ENCODE assay signal across 16 cellular contexts in the genomic region with DNA sequence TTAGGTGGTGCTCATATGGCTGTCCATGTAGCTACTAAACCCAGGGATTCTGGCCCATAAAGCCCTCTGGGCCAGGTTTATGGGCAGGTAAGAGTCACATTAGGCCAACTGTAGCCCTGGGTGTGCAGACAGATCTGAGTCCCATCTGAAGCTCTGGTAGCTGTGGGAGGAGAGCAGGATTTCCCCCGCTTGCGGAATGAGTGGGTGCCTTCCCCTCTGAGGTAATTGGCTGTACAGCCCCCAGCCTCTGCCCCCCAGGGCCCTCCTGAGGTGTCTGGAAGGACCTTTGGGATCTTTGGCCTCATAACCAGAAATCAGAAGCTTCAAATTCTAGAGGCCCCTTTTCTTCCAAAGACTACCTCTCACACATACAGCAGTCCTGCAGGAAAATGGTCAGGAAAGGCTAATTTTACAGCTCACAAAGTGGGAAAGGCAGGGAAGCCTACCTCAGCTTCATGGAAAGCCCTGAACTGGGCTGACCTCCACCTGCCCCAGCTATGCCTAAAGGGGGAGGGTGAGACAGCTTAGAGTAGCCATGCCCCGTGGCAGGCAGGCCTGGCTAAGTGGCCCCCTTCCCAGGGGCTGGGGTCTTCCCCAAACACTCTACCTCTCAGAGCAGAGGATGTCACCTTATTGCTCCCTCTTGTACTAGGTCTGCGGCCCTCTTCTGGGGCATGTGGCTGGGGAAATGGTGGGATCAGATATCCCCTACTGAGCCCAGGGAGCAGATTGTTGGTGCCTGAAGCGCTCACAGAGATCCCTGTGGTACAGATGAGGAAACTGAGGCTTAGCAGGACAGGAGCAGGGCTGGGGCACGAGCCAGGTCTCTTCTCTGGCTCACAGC. TPM values are rescaled to one million over a fixed set of nuclear protein-coding genes. Genes with fewer than 3 reads are reported as not detected.
DNase-seq lines count a peak whose midpoint lies in the region; ATAC-seq and TF ChIP-seq lines count a peak whose summit lies in the region.
"Had no signal": no experiment of that assay in that cellular context is flagged by ENCODE, and none has a peak within 500 bp of the region (broad histone marks: within the 10 kb centered on the region; RNA-seq: fewer than 3 reads in every experiment).

No MANE protein-coding gene starts in this region.

- H3K4me1 Mint-ChIP-seq in activated T-helper 1 cell treated with anti-CD3 and anti-CD28 coated beads, Interleukin-12 subunit alpha, Interleukin-12 subunit beta, Interleukin-2, Interleukin-4 antibody, amounts not matched to agents 30 ng/mL and 10 ng/mL and 1 ng/mL, durations not matched to agents 14 hours and 24 hours and 36 hours (ENCODE audit: low read depth) = peaks cover 85% of the 10 kb centered on the region
- no peaks in the 10 kb centered on the region for H3K4me1 Mint-ChIP-seq in neural progenitor cell
- H3K4me1 Mint-ChIP-seq: brain had no signal

- no peak overlapping the region for H3K4me2 ChIP-seq in neural progenitor cell
- H3K4me2 ChIP-seq: PC-9, SK-N-SH had no signal

- peak overlapping the region; percentile 95 to 99 (median 97) for H3K27ac ChIP-seq in gastrocnemius medialis
- no peak overlapping the region for H3K27ac ChIP-seq in neural progenitor cell
- H3K27ac ChIP-seq: PC-9, spleen, testis had no signal

- peaks cover 33% of the 10 kb centered on the region for H3K36me3 Mint-ChIP-seq in activated T-helper 1 cell treated with anti-CD3 and anti-CD28 coated beads, Interleukin-12 subunit alpha, Interleukin-12 subunit beta, Interleukin-2, Interleukin-4 antibody, amounts not matched to agents 30 ng/mL and 10 ng/mL and 1 ng/mL, durations not matched to agents 14 hours and 24 hours and 36 hours (ENCODE audit: low read depth)
- H3K36me3 Mint-ChIP-seq in neural progenitor cell = no peaks in the 10 kb centered on the region
- H3K36me3 Mint-ChIP-seq: brain had no signal

- no peaks in the 10 kb centered on the region for H4K20me1 ChIP-seq in neural progenitor cell (ENCODE audit: low read depth)

- H3K4me3 Mint-ChIP-seq in activated T-helper 1 cell treated with anti-CD3 and anti-CD28 coated beads, Interleukin-12 subunit alpha, Interleukin-12 subunit beta, Interleukin-2, Interleukin-4 antibody, amounts not matched to agents 30 ng/mL and 10 ng/mL and 1 ng/mL, durations not matched to agents 14 hours and 24 hours and 36 hours = peak overlapping the region; percentile 22
- H3K4me3 Mint-ChIP-seq in neural progenitor cell = no peak overlapping the region
- H3K4me3 Mint-ChIP-seq: brain had no signal

- H3K4me1 ChIP-seq in gastrocnemius medialis (peaks cover 81 to 86% of the 10 kb centered on the region in 2 donors), neural progenitor cell (no peaks in the 10 kb centered on the region)

- intact Hi-C loops in activated T-helper 1 cell treated with anti-CD3 and anti-CD28 coated beads, Interleukin-12 subunit alpha, Interleukin-12 subunit beta, Interleukin-2, Interleukin-4 antibody, amounts not matched to agents 30 ng/mL and 10 ng/mL and 1 ng/mL, durations not matched to agents 14 hours and 24 hours and 36 hours (cut with micrococcal nuclease) = no loop called here
- intact Hi-C loops in gastrocnemius medialis (cut with DNase I; ENCODE audit: low total_unique reads) = no loop called here

- no peaks in the 10 kb centered on the region for H3K9me3 Mint-ChIP-seq in activated T-helper 1 cell treated with anti-CD3 and anti-CD28 coated beads, Interleukin-12 subunit alpha, Interleukin-12 subunit beta, Interleukin-2, Interleukin-4 antibody, amounts not matched to agents 30 ng/mL and 10 ng/mL and 1 ng/mL, durations not matched to agents 14 hours and 24 hours and 36 hours
- H3K9me3 Mint-ChIP-seq in neural progenitor cell = no peaks in the 10 kb centered on the region
- H3K9me3 Mint-ChIP-seq: brain had no signal

- no peaks in the 10 kb centered on the region for H3F3A ChIP-seq in neural progenitor cell (ENCODE audit: low read depth)

- in situ Hi-C loops in gastrocnemius medialis (cut with MboI; ENCODE audit: low sequenced_read_pairs in 4 of 4) = no loop called here

- no peak overlapping the region for H2AFZ ChIP-seq in neural progenitor cell (replicated peaks)
- H2AFZ ChIP-seq: PC-9 had no signal

- no peaks in the 10 kb centered on the region for H3K27me3 ChIP-seq in gastrocnemius medialis
- no peaks in the 10 kb centered on the region for H3K27me3 ChIP-seq in neural progenitor cell
- H3K27me3 ChIP-seq: spleen, testis had no signal

- H3K4me3 ChIP-seq in GM12864 (ENCODE audit: low read depth, low read length) (no peak overlapping the region), gastrocnemius medialis (no peak overlapping the region), neural progenitor cell (no peak overlapping the region)
- H3K4me3 ChIP-seq: PC-9, spleen, testis had no signal

- TF ChIP-seq CTCF in GM12864 (IDR thresholded peaks at IDR 0.05; ENCODE audit: low read depth, low read length, missing control alignments) (no peak), gastrocnemius medialis (IDR thresholded peaks at IDR 0.05 in 4 of 5, conservative IDR thresholded peaks at IDR 0.05 in 1 of 5) (no peak), neural progenitor cell (IDR thresholded peaks at IDR 0.05) (no peak)

- DNase-seq in activated CD8-positive, alpha-beta memory T cell treated with anti-CD3 and anti-CD28 coated beads for 24 hours = peak; percentile 66
- no peak for DNase-seq in activated CD8-positive, alpha-beta memory T cell treated with anti-CD3 and anti-CD28 coated beads, Interleukin-2, amount 50 U/mL, for 4 hours
- peak; percentile 19 for DNase-seq in GM12864 (ENCODE audit: low read depth)
- DNase-seq in activated T-helper 1 cell treated with anti-CD3 and anti-CD28 coated beads, Interleukin-12 subunit alpha, Interleukin-12 subunit beta, Interleukin-2, Interleukin-4 antibody, amounts not matched to agents 30 ng/mL and 10 ng/mL and 1 ng/mL, durations not matched to agents 14 hours and 24 hours and 36 hours (ENCODE audit: low spot score) = no peak
- no peak for DNase-seq in gastrocnemius medialis
- no peak for DNase-seq in neural progenitor cell (ENCODE audit: low spot score)
- DNase-seq: COR-L47, GDM1, hypothalamus, SK-N-SH, spleen, testis had no signal

- TF ChIP-seq POLR2A in gastrocnemius medialis (IDR thresholded peaks at IDR 0.05) (no peak), GM18505 (IDR thresholded peaks at IDR 0.05; ENCODE audit: borderline replicate concordance, extremely low read depth, insufficient read depth, insufficient read length) (no peak)

- ATAC-seq in gastrocnemius medialis (no peak), GM18505 (IDR thresholded peaks at IDR 0.05; ENCODE audit: unreplicated experiment) (no peak), GM18861 (IDR thresholded peaks at IDR 0.05; ENCODE audit: unreplicated experiment) (no peak)

- H3K27me3 Mint-ChIP-seq in activated T-helper 1 cell treated with anti-CD3 and anti-CD28 coated beads, Interleukin-12 subunit alpha, Interleukin-12 subunit beta, Interleukin-2, Interleukin-4 antibody, amounts not matched to agents 30 ng/mL and 10 ng/mL and 1 ng/mL, durations not matched to agents 14 hours and 24 hours and 36 hours (ENCODE audit: insufficient read depth) = no peaks in the 10 kb centered on the region
- peaks cover 4% of the 10 kb centered on the region for H3K27me3 Mint-ChIP-seq in neural progenitor cell (ENCODE audit: insufficient read depth, low read depth)
- H3K27me3 Mint-ChIP-seq: brain had no signal

- no peaks in the 10 kb centered on the region for H3K79me2 ChIP-seq in neural progenitor cell (ENCODE audit: low read depth)

- no peak overlapping the region for H3K9ac ChIP-seq in neural progenitor cell
- H3K9ac ChIP-seq: SK-N-SH had no signal

- no peaks in the 10 kb centered on the region for H3K36me3 ChIP-seq in gastrocnemius medialis
- no peaks in the 10 kb centered on the region for H3K36me3 ChIP-seq in neural progenitor cell

- H3K27ac Mint-ChIP-seq in activated T-helper 1 cell treated with anti-CD3 and anti-CD28 coated beads, Interleukin-12 subunit alpha, Interleukin-12 subunit beta, Interleukin-2, Interleukin-4 antibody, amounts not matched to agents 30 ng/mL and 10 ng/mL and 1 ng/mL, durations not matched to agents 14 hours and 24 hours and 36 hours = peak overlapping the region; percentile 88
- no peak overlapping the region for H3K27ac Mint-ChIP-seq in neural progenitor cell
- H3K27ac Mint-ChIP-seq: brain had no signal

- H3K9me3 ChIP-seq in gastrocnemius medialis = no peaks in the 10 kb centered on the region
- no peaks in the 10 kb centered on the region for H3K9me3 ChIP-seq in neural progenitor cell (ENCODE audit: low read depth)
- H3K9me3 ChIP-seq: SK-N-SH, spleen, testis had no signal

RNA-seq across cellular contexts. Expression of gene HEMK1, which starts 16.8 kb away (rescaled TPM):
- total RNA-seq in activated T-helper 1 cell treated with anti-CD3 and anti-CD28 coated beads, Interleukin-12 subunit alpha, Interleukin-12 subunit beta, Interleukin-2, Interleukin-4 antibody, amounts not matched to agents 30 ng/mL and 10 ng/mL and 1 ng/mL, durations not matched to agents 14 hours and 24 hours and 36 hours = 54.1 and 58.0 TPM in 2 replicates
- total RNA-seq in gastrocnemius medialis (1 to 10 TPM; 4.5 to 8.1 (median 7.5) TPM), neural progenitor cell (ENCODE audit: low replicate concordance) (9.3 and 20.8 TPM in 2 replicates)

RNA-seq across cellular contexts. Expression of gene C3orf18, which starts 18.6 kb away (rescaled TPM):
- 21.5 and 21.9 TPM in 2 replicates for total RNA-seq in activated T-helper 1 cell treated with anti-CD3 and anti-CD28 coated beads, Interleukin-12 subunit alpha, Interleukin-12 subunit beta, Interleukin-2, Interleukin-4 antibody, amounts not matched to agents 30 ng/mL and 10 ng/mL and 1 ng/mL, durations not matched to agents 14 hours and 24 hours and 36 hours
- total RNA-seq in gastrocnemius medialis (10 to 100 TPM; 12.6 to 27.4 (median 15.4) TPM), neural progenitor cell (ENCODE audit: low replicate concordance) (8.5 and 15.6 TPM in 2 replicates)

RNA-seq across cellular contexts. Expression of gene CISH, which starts 25.4 kb away (rescaled TPM):
- 334 and 341 TPM in 2 replicates for total RNA-seq in activated T-helper 1 cell treated with anti-CD3 and anti-CD28 coated beads, Interleukin-12 subunit alpha, Interleukin-12 subunit beta, Interleukin-2, Interleukin-4 antibody, amounts not matched to agents 30 ng/mL and 10 ng/mL and 1 ng/mL, durations not matched to agents 14 hours and 24 hours and 36 hours
- total RNA-seq in gastrocnemius medialis (10 to 100 TPM in 2 of 4 donors, 1 to 10 TPM in 2; 3.3 to 50.5 (median 20.3) TPM), neural progenitor cell (ENCODE audit: low replicate concordance) (0.32 and 0.90 TPM in 2 replicates)

RNA-seq across cellular contexts. Expression of gene MAPKAPK3, which starts 30.8 kb away (rescaled TPM):
- 191 and 201 TPM in 2 replicates for total RNA-seq in activated T-helper 1 cell treated with anti-CD3 and anti-CD28 coated beads, Interleukin-12 subunit alpha, Interleukin-12 subunit beta, Interleukin-2, Interleukin-4 antibody, amounts not matched to agents 30 ng/mL and 10 ng/mL and 1 ng/mL, durations not matched to agents 14 hours and 24 hours and 36 hours
- total RNA-seq in gastrocnemius medialis = 100 to 1,000 TPM; 235 to 466 (median 387) TPM
- total RNA-seq in neural progenitor cell (ENCODE audit: low replicate concordance) = 47.7 and 77.5 TPM in 2 replicates

Comparison
In these comparisons a context has a peak if more than half of its experiments do, and no peak if none do; other contexts are left out.
1. DNase-seq: peak in activated CD8-positive, alpha-beta memory T cell treated with anti-CD3 and anti-CD28 coated beads for 24 hours (single experiment) and GM12864 (single experiment); none in activated CD8-positive, alpha-beta memory T cell treated with anti-CD3 and anti-CD28 coated beads, Interleukin-2, amount 50 U/mL, for 4 hours (single experiment), activated T-helper 1 cell treated with anti-CD3 and anti-CD28 coated beads, Interleukin-12 subunit alpha, Interleukin-12 subunit beta, Interleukin-2, Interleukin-4 antibody, amounts not matched to agents 30 ng/mL and 10 ng/mL and 1 ng/mL, durations not matched to agents 14 hours and 24 hours and 36 hours (single experiment), gastrocnemius medialis (0 of 2) and neural progenitor cell (single experiment).